18 cellular contexts compared by ENCODE assay signal in genomic region chr5:14176888-14177287, GRCh38.
"Had no signal": no experiment of that assay in that cellular context is flagged by ENCODE, and none has a peak within 500 bp of the region (broad histone marks: within the 10 kb centered on the region; RNA-seq: fewer than 3 reads in every experiment).

No MANE protein-coding gene starts in this region.

- H3K4me3 ChIP-seq: esophagus muscularis mucosa, gastroesophageal sphincter, heart left ventricle, left ventricle myocardium inferior, prostate gland, right atrium auricular region, skin epidermis, stomach, testis had no signal

- DNase-seq: activated CD4-positive, alpha-beta T cell treated with anti-CD3 and anti-CD28 coated beads, Interleukin-2, amount 50 U/mL, for 48 hours; activated gamma-delta T cell treated with Interleukin-2 at 50 U/mL for 16 hours; effector CD8-positive, alpha-beta T cell; heart left ventricle; kidney; left ventricle myocardium inferior; naive B cell; stimulated activated CD4-positive, alpha-beta T cell treated with anti-CD3 and anti-CD28 coated beads, Interleukin-4, amount 100 ng/mL, for 1 hour; stomach; T-helper 17 cell; testis had no signal

- H3K4me1 ChIP-seq: prostate gland, testis had no signal

- H3K9me3 ChIP-seq: esophagus muscularis mucosa, gastroesophageal sphincter, heart left ventricle, left ventricle myocardium inferior, prostate gland, right atrium auricular region, stomach, testis had no signal

- H3K36me3 ChIP-seq: esophagus muscularis mucosa, gastroesophageal sphincter, heart left ventricle, left ventricle myocardium inferior, prostate gland, right atrium auricular region, stomach had no signal

- ATAC-seq: gastroesophageal sphincter, heart left ventricle, T-helper 17 cell had no signal

- H3K27ac ChIP-seq: esophagus muscularis mucosa, gastroesophageal sphincter, heart left ventricle, left ventricle myocardium inferior, prostate gland, right atrium auricular region, skin epidermis, stomach, testis, VCaP had no signal

- FAIRE-seq: endothelial cell of umbilical vein, kidney had no signal

- H3K27me3 ChIP-seq: esophagus muscularis mucosa, gastroesophageal sphincter, heart left ventricle, right atrium auricular region, stomach, testis had no signal
